ENCODE assay signal across 1 cellular context in genomic region chr20:51400051-51400926, GRCh38.
A peak's percentile ranks its signal among the peaks of the same experiment; 100 is the strongest.
TF ChIP-seq lines count a peak whose summit lies in the region.

No MANE protein-coding gene starts in this region.

TF ChIP-seq in GM12878, 131 proteins besides CTCF, POLR2A, EP300 and RAD21 (continued from another document):
- TF ChIP-seq SIN3A (IDR thresholded peaks at IDR 0.05; ENCODE audit: low read depth, low read length), result no peak
- TF ChIP-seq CHD1 (IDR thresholded peaks at IDR 0.05; ENCODE audit: low read depth, low read length), result no peak
- peak; percentile 65 for TF ChIP-seq RUNX3 (IDR thresholded peaks at IDR 0.05; ENCODE audit: low read length)
- no peak for TF ChIP-seq ZNF207 (IDR thresholded peaks at IDR 0.05; ENCODE audit: borderline replicate concordance)
- TF ChIP-seq CBX5 (IDR thresholded peaks at IDR 0.05; ENCODE audit: low read depth), result no peak; the same call in 1 of the 2 replicates
- TF ChIP-seq NFIC (IDR thresholded peaks at IDR 0.05; ENCODE audit: low read depth, low read length), result peak; percentile 76
- TF ChIP-seq POU2F2 (IDR thresholded peaks at IDR 0.05; ENCODE audit: borderline replicate concordance, low read depth, low read length), result peak; percentile 18; the same call in 2 of the 3 replicates
- no peak for TF ChIP-seq SMAD5 (IDR thresholded peaks at IDR 0.05; ENCODE audit: low read depth)
- TF ChIP-seq NKRF (conservative IDR thresholded peaks at IDR 0.05), result no peak; the same call in 1 of the 2 replicates
- no peak for TF ChIP-seq CUX1 (IDR thresholded peaks at IDR 0.05; ENCODE audit: insufficient replicate concordance, low read depth, low read length)
- TF ChIP-seq PKNOX1 (IDR thresholded peaks at IDR 0.05), result peak; percentile 25; the same call in 1 of the 2 replicates
- no peak; the same call in 1 of the 2 replicates for TF ChIP-seq MXI1 (IDR thresholded peaks at IDR 0.05; ENCODE audit: low read depth, low read length)
- TF ChIP-seq YBX1 (IDR thresholded peaks at IDR 0.05), result no peak
- no peak for TF ChIP-seq NRF1 (conservative IDR thresholded peaks at IDR 0.05; ENCODE audit: low read depth, low read length)
- no peak for TF ChIP-seq MYB (IDR thresholded peaks at IDR 0.05; ENCODE audit: borderline replicate concordance, low read depth, low read length)
- TF ChIP-seq ZBED1 (IDR thresholded peaks at IDR 0.05; ENCODE audit: borderline replicate concordance), result peak; percentile 41; the same call in 1 of the 2 replicates
- TF ChIP-seq JUNB (IDR thresholded peaks at IDR 0.05), result peak; percentile 95
- TF ChIP-seq CEBPB (IDR thresholded peaks at IDR 0.05; ENCODE audit: borderline replicate concordance in 1 of 2, low read depth in 2 of 2, low read length in 2 of 2), result no peak
- no peak for TF ChIP-seq NR2C2 (IDR thresholded peaks at IDR 0.05; ENCODE audit: borderline replicate concordance, control insufficient read depth, insufficient read length, low read depth)
- TF ChIP-seq ESRRA (IDR thresholded peaks at IDR 0.05; ENCODE audit: low read length), result no peak
- no peak for TF ChIP-seq WRNIP1 (IDR thresholded peaks at IDR 0.05; ENCODE audit: borderline replicate concordance, low read depth, low read length)
- TF ChIP-seq PRDM15 (CRISPR knock-in tag; IDR thresholded peaks at IDR 0.05), result no peak
- peak; percentile 56; the same call in 1 of the 2 replicates for TF ChIP-seq BMI1 (IDR thresholded peaks at IDR 0.05; ENCODE audit: borderline replicate concordance)
- peak; percentile 73; the same call in 1 of the 2 replicates for TF ChIP-seq PAX5 (IDR thresholded peaks at IDR 0.05; ENCODE audit: borderline replicate concordance, low read depth, low read length)
- TF ChIP-seq HSF1 (IDR thresholded peaks at IDR 0.05; ENCODE audit: low read depth, low read length), result no peak
- peak; percentile 79; the same call in 1 of the 2 replicates for TF ChIP-seq RELB (IDR thresholded peaks at IDR 0.05; ENCODE audit: low read depth)
- peak; percentile 90 for TF ChIP-seq YY1 (IDR thresholded peaks at IDR 0.05; ENCODE audit: low read depth, low read length)
- TF ChIP-seq SPI1 (IDR thresholded peaks at IDR 0.05; ENCODE audit: borderline replicate concordance, insufficient read depth, low read depth, low read length), result no peak
- TF ChIP-seq POLR2AphosphoS5 (IDR thresholded peaks at IDR 0.05; ENCODE audit: low read length), result peak; percentile 73
- no peak for TF ChIP-seq RFX5 (IDR thresholded peaks at IDR 0.05; ENCODE audit: low read depth, low read length)
- TF ChIP-seq DPF2 (IDR thresholded peaks at IDR 0.05), result peak; percentile 93
- peak; percentile 70; the same call in 1 of the 2 replicates for TF ChIP-seq JUND (IDR thresholded peaks at IDR 0.05; ENCODE audit: low read depth, low read length)
- peak; percentile 95 for TF ChIP-seq ZNF687 (IDR thresholded peaks at IDR 0.05)
- TF ChIP-seq ZSCAN29 (IDR thresholded peaks at IDR 0.05), result 0 out of 2 replicates have a peak, but pooled peaks have one; percentile 22
- no peak for TF ChIP-seq SREBF2 (IDR thresholded peaks at IDR 0.05; ENCODE audit: low read length)
TF ChIP-seq in GM12878: peak in this region for 60.
